8 cellular contexts compared by ENCODE assay signal in genomic region chr9:21559402-21560280, GRCh38.
DNase-seq lines count a peak whose midpoint lies in the region; ATAC-seq and TF ChIP-seq lines count a peak whose summit lies in the region.

No MANE protein-coding gene starts in this region.

- no peaks in the 10 kb centered on the region for H3K9me3 Mint-ChIP-seq in activated naive CD8-positive, alpha-beta T cell treated with anti-CD3 and anti-CD28 coated beads, Interleukin-2, amount 50 U/mL, for 24 hours

- no peaks in the 10 kb centered on the region for H3K9me3 ChIP-seq in RWPE2 (ENCODE audit: severe bottlenecking)

- peaks cover 91% of the 10 kb centered on the region for H3K36me3 ChIP-seq in RWPE2 (ENCODE audit: low read depth)

- ATAC-seq in HG02763 (IDR thresholded peaks at IDR 0.05; ENCODE audit: unreplicated experiment) (peak; percentile 62), RWPE2 (ENCODE audit: low read depth) (peak; percentile 58), sciatic nerve (no peak)
- peak; percentile 77 for ATAC-seq in activated naive CD8-positive, alpha-beta T cell treated with anti-CD3 and anti-CD28 coated beads, Interleukin-2, amount 50 U/mL, for 24 hours

- H3K4me3 Mint-ChIP-seq in activated naive CD8-positive, alpha-beta T cell treated with anti-CD3 and anti-CD28 coated beads, Interleukin-2, amount 50 U/mL, for 24 hours = peak overlapping the region; percentile 89

- H3K27me3 Mint-ChIP-seq in activated naive CD8-positive, alpha-beta T cell treated with anti-CD3 and anti-CD28 coated beads, Interleukin-2, amount 50 U/mL, for 24 hours = peaks cover 35% of the 10 kb centered on the region

- H3K4me3 ChIP-seq in GM12864 (ENCODE audit: low read depth, low read length) (peak overlapping the region; percentile 33), RWPE2 (ENCODE audit: severe bottlenecking) (peak overlapping the region; percentile 86)

- TF ChIP-seq CTCF in GM12864 (IDR thresholded peaks at IDR 0.05; ENCODE audit: low read depth, low read length, missing control alignments) (no peak), RWPE2 (IDR thresholded peaks at IDR 0.05; ENCODE audit: poor library complexity, severe bottlenecking) (peak; percentile 13)

- intact Hi-C loops in sciatic nerve (cut with DNase I) = no loop called here

- no peak overlapping the region for H3K27ac Mint-ChIP-seq in activated naive CD8-positive, alpha-beta T cell treated with anti-CD3 and anti-CD28 coated beads, Interleukin-2, amount 50 U/mL, for 24 hours

- no peaks in the 10 kb centered on the region for H3K27me3 ChIP-seq in RWPE2 (ENCODE audit: insufficient read depth, poor library complexity, severe bottlenecking)

- H3K4me1 Mint-ChIP-seq in activated naive CD8-positive, alpha-beta T cell treated with anti-CD3 and anti-CD28 coated beads, Interleukin-2, amount 50 U/mL, for 24 hours = peaks cover 49% of the 10 kb centered on the region

- H3K36me3 Mint-ChIP-seq in activated naive CD8-positive, alpha-beta T cell treated with anti-CD3 and anti-CD28 coated beads, Interleukin-2, amount 50 U/mL, for 24 hours (ENCODE audit: low read depth) = peaks cover 2% of the 10 kb centered on the region

- no peak for DNase-seq in GM12864 (ENCODE audit: low read depth)
- DNase-seq in RWPE2 (ENCODE audit: low spot score) = peak; percentile 82
- DNase-seq in activated naive CD8-positive, alpha-beta T cell treated with anti-CD3 and anti-CD28 coated beads, Interleukin-2, amount 50 U/mL, for 24 hours = peak; percentile 62
- DNase-seq in hepatic stellate cell (ENCODE audit: low spot score) = peak; percentile 67
- DNase-seq in sciatic nerve (ENCODE audit: low spot score) = peak; percentile 53
- no peak for DNase-seq in superior temporal gyrus (ENCODE audit: extremely low spot score)
- DNase-seq in MV-4-11 (lab: John Stamatoyannopoulos, UW) = no peak

- peaks cover under 1% of the 10 kb centered on the region for H3K4me1 ChIP-seq in RWPE2 (ENCODE audit: insufficient read depth, poor library complexity, severe bottlenecking)

- peak overlapping the region; percentile 98 for H3K27ac ChIP-seq in RWPE2 (ENCODE audit: poor library complexity, severe bottlenecking)

Comparison
In these comparisons a context has a peak if more than half of its experiments do, and no peak if none do; other contexts are left out.
1. DNase-seq: peak in RWPE2 (single experiment), activated naive CD8-positive, alpha-beta T cell treated with anti-CD3 and anti-CD28 coated beads, Interleukin-2, amount 50 U/mL, for 24 hours (single experiment), hepatic stellate cell (single experiment) and sciatic nerve (single experiment); none in GM12864 (single experiment), superior temporal gyrus (single experiment) and MV-4-11 (single experiment).